In genomic region chr2:54084600-54084999, GRCh38 we compare ENCODE assay signal across 10 cellular contexts. TPM values are rescaled to one million over a fixed set of nuclear protein-coding genes. Genes with fewer than 3 reads are reported as not detected.
DNase-seq lines count a peak whose midpoint lies in the region; ATAC-seq and TF ChIP-seq lines count a peak whose summit lies in the region.
"Had no signal": no experiment of that assay in that cellular context is flagged by ENCODE, and none has a peak within 500 bp of the region (broad histone marks: within the 10 kb centered on the region; RNA-seq: fewer than 3 reads in every experiment).

No MANE protein-coding gene starts in this region.

- peak; percentile 23 for DNase-seq in HCEC 1CT
- peak; percentile 38 to 49 for DNase-seq in SJCRH30
- no peak for DNase-seq in foreskin keratinocyte
- DNase-seq in posterior cingulate gyrus: peak in 8 of 10 donors; percentile 34 to 92 (median 56)
- no peak for DNase-seq in foreskin melanocyte
- DNase-seq in activated naive CD4-positive, alpha-beta T cell treated with anti-CD3 and anti-CD28 coated beads, Interleukin-2, amount 50 U/mL, for 72 hours (ENCODE audit: low spot score in 2 of 2): no peak
- no peak for DNase-seq in D341Med (ENCODE audit: low spot score)
- no peak for DNase-seq in SKM-1 (lab: John Stamatoyannopoulos, UW; ENCODE audit: unreplicated experiment)
- DNase-seq: GOT3, naive B cell had no signal

- no peaks in the 10 kb centered on the region for H3K36me3 ChIP-seq in SJCRH30

- ATAC-seq in foreskin keratinocyte: no peak
- no peak for ATAC-seq in activated naive CD4-positive, alpha-beta T cell treated with anti-CD3 and anti-CD28 coated beads, Interleukin-2, amount 50 U/mL, for 72 hours

- 0 out of 2 replicates have a peak, but pooled peaks cover 3% of the 10 kb centered on the region for H3K9me3 ChIP-seq in SJCRH30 (replicated peaks)

- H3K27ac ChIP-seq in SJCRH30 (no peak overlapping the region), foreskin keratinocyte (no peak overlapping the region)

- H3K4me3 ChIP-seq in SJCRH30: no peak overlapping the region

- no peaks in the 10 kb centered on the region for H3K27me3 ChIP-seq in SJCRH30
- no peaks in the 10 kb centered on the region for H3K27me3 ChIP-seq in foreskin keratinocyte

- no peaks in the 10 kb centered on the region for H3K9me3 Mint-ChIP-seq in activated naive CD4-positive, alpha-beta T cell treated with anti-CD3 and anti-CD28 coated beads, Interleukin-2, amount 50 U/mL, for 72 hours
- H3K9me3 Mint-ChIP-seq: naive B cell had no signal

- no peaks in the 10 kb centered on the region for H3K4me1 ChIP-seq in SJCRH30
- H3K4me1 ChIP-seq in foreskin keratinocyte: peaks cover 37% of the 10 kb centered on the region

- no peaks in the 10 kb centered on the region for H3K36me3 Mint-ChIP-seq in activated naive CD4-positive, alpha-beta T cell treated with anti-CD3 and anti-CD28 coated beads, Interleukin-2, amount 50 U/mL, for 72 hours
- H3K36me3 Mint-ChIP-seq: naive B cell had no signal

- intact Hi-C loops in posterior cingulate gyrus (cut with DNase I): loop anchor here (10.0 kb wide), 2 partner anchors 110 to 180 kb away; partner anchors contain the start of gene PSME4

- H3K27ac Mint-ChIP-seq in activated naive CD4-positive, alpha-beta T cell treated with anti-CD3 and anti-CD28 coated beads, Interleukin-2, amount 50 U/mL, for 72 hours: no peak overlapping the region

- TF ChIP-seq CTCF in foreskin keratinocyte (conservative IDR thresholded peaks at IDR 0.05): peak; percentile 67

RNA-seq across cellular contexts. Expression of gene ACYP2, which starts 30.8 kb away (rescaled TPM):
- 4.6 and 7.0 TPM in 2 replicates for total RNA-seq in SJCRH30 (2014; rRNA removed; shearing (Covaris generic))
- total RNA-seq in foreskin keratinocyte: 5.5 and 5.7 TPM in 2 replicates
- 6.9 and 7.2 TPM in 2 replicates for polyA plus RNA-seq in foreskin keratinocyte
- 10 to 100 TPM in 1 of 2 donors, 1 to 10 TPM in 1; 6.3 to 10.8 TPM for total RNA-seq in activated naive CD4-positive, alpha-beta T cell treated with anti-CD3 and anti-CD28 coated beads, Interleukin-2, amount 50 U/mL, for 72 hours

Comparison
In these comparisons a context has a peak if more than half of its experiments do, and no peak if none do; other contexts are left out.
1. DNase-seq: peak in HCEC 1CT (single experiment), SJCRH30 (2 of 2) and posterior cingulate gyrus (8 of 10); none in foreskin keratinocyte (0 of 2), foreskin melanocyte (single experiment), activated naive CD4-positive, alpha-beta T cell treated with anti-CD3 and anti-CD28 coated beads, Interleukin-2, amount 50 U/mL, for 72 hours (0 of 2), D341Med (single experiment) and SKM-1 (single experiment).